3 cellular contexts compared by ENCODE assay signal in genomic region chr5:141077826-141078225, GRCh38.
TF ChIP-seq lines count a peak whose summit lies in the region.

No MANE protein-coding gene starts in this region.

TF ChIP-seq in GM23338, 12 proteins besides CTCF, POLR2A, EP300 and RAD21 (continues in another document):
- TF ChIP-seq, protein P1, sequence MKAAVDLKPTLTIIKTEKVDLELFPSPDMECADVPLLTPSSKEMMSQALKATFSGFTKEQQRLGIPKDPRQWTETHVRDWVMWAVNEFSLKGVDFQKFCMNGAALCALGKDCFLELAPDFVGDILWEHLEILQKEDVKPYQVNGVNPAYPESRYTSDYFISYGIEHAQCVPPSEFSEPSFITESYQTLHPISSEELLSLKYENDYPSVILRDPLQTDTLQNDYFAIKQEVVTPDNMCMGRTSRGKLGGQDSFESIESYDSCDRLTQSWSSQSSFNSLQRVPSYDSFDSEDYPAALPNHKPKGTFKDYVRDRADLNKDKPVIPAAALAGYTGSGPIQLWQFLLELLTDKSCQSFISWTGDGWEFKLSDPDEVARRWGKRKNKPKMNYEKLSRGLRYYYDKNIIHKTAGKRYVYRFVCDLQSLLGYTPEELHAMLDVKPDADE (IDR thresholded peaks at IDR 0.05), result peak; percentile 63; the same call in 1 of the 2 replicates
- no peak for TF ChIP-seq STAT1 (IDR thresholded peaks at IDR 0.05; ENCODE audit: unreplicated experiment)
- TF ChIP-seq CREB1 (CRISPR knock-in tag; IDR thresholded peaks at IDR 0.05; ENCODE audit: low read depth), result no peak
- no peak for TF ChIP-seq ZNF331 (CRISPR knock-in tag; IDR thresholded peaks at IDR 0.05; ENCODE audit: low read depth)
- TF ChIP-seq, protein P2, sequence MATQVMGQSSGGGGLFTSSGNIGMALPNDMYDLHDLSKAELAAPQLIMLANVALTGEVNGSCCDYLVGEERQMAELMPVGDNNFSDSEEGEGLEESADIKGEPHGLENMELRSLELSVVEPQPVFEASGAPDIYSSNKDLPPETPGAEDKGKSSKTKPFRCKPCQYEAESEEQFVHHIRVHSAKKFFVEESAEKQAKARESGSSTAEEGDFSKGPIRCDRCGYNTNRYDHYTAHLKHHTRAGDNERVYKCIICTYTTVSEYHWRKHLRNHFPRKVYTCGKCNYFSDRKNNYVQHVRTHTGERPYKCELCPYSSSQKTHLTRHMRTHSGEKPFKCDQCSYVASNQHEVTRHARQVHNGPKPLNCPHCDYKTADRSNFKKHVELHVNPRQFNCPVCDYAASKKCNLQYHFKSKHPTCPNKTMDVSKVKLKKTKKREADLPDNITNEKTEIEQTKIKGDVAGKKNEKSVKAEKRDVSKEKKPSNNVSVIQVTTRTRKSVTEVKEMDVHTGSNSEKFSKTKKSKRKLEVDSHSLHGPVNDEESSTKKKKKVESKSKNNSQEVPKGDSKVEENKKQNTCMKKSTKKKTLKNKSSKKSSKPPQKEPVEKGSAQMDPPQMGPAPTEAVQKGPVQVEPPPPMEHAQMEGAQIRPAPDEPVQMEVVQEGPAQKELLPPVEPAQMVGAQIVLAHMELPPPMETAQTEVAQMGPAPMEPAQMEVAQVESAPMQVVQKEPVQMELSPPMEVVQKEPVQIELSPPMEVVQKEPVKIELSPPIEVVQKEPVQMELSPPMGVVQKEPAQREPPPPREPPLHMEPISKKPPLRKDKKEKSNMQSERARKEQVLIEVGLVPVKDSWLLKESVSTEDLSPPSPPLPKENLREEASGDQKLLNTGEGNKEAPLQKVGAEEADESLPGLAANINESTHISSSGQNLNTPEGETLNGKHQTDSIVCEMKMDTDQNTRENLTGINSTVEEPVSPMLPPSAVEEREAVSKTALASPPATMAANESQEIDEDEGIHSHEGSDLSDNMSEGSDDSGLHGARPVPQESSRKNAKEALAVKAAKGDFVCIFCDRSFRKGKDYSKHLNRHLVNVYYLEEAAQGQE (IDR thresholded peaks at IDR 0.05; ENCODE audit: unreplicated experiment), result no peak

TF ChIP-seq in WTC11, 78 proteins besides CTCF, POLR2A, EP300 and RAD21 (continues in another document):
- TF ChIP-seq, protein P3, sequence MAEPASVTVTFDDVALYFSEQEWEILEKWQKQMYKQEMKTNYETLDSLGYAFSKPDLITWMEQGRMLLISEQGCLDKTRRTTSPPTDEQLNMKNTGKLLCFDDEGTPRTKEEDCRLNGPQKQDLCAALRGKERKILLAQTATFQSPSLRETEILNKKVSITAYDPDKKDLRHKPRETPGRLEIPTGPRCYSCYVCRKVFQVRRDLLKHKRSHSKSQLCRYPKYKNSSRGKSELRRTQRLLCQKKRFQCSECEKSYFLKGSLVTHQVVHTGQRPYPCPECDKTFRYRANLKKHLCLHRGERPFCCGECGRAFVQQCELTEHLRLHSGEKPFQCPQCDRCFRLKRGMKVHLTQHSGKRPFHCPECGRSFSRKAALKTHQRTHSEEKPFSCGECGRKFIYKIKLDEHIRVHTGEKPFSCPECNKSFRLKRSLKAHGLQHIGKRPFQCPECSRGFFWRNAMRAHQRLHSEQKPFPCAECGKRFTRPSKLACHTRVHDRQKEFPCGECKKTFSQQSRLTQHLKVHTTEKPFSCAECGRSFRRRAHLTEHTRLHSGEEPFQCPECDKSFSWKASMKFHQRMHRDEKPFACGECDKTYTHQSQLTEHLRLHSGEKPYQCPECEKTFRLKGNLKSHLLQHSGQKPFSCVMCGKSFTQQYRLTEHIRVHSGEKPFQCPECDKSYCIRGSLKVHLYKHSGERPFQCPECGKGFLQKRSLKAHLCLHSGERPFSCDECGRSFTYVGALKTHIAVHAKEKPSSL (CRISPR knock-in tag; conservative IDR thresholded peaks at IDR 0.05), result no peak
- TF ChIP-seq, protein P4, sequence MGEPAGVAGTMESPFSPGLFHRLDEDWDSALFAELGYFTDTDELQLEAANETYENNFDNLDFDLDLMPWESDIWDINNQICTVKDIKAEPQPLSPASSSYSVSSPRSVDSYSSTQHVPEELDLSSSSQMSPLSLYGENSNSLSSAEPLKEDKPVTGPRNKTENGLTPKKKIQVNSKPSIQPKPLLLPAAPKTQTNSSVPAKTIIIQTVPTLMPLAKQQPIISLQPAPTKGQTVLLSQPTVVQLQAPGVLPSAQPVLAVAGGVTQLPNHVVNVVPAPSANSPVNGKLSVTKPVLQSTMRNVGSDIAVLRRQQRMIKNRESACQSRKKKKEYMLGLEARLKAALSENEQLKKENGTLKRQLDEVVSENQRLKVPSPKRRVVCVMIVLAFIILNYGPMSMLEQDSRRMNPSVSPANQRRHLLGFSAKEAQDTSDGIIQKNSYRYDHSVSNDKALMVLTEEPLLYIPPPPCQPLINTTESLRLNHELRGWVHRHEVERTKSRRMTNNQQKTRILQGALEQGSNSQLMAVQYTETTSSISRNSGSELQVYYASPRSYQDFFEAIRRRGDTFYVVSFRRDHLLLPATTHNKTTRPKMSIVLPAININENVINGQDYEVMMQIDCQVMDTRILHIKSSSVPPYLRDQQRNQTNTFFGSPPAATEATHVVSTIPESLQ (CRISPR knock-in tag; IDR thresholded peaks at IDR 0.05), result no peak
- no peak for TF ChIP-seq ZNF512 (CRISPR knock-in tag; IDR thresholded peaks at IDR 0.05; ENCODE audit: borderline replicate concordance)
- no peak for TF ChIP-seq FOXJ3 (CRISPR knock-in tag; IDR thresholded peaks at IDR 0.05; ENCODE audit: borderline replicate concordance)
- TF ChIP-seq, protein P5, sequence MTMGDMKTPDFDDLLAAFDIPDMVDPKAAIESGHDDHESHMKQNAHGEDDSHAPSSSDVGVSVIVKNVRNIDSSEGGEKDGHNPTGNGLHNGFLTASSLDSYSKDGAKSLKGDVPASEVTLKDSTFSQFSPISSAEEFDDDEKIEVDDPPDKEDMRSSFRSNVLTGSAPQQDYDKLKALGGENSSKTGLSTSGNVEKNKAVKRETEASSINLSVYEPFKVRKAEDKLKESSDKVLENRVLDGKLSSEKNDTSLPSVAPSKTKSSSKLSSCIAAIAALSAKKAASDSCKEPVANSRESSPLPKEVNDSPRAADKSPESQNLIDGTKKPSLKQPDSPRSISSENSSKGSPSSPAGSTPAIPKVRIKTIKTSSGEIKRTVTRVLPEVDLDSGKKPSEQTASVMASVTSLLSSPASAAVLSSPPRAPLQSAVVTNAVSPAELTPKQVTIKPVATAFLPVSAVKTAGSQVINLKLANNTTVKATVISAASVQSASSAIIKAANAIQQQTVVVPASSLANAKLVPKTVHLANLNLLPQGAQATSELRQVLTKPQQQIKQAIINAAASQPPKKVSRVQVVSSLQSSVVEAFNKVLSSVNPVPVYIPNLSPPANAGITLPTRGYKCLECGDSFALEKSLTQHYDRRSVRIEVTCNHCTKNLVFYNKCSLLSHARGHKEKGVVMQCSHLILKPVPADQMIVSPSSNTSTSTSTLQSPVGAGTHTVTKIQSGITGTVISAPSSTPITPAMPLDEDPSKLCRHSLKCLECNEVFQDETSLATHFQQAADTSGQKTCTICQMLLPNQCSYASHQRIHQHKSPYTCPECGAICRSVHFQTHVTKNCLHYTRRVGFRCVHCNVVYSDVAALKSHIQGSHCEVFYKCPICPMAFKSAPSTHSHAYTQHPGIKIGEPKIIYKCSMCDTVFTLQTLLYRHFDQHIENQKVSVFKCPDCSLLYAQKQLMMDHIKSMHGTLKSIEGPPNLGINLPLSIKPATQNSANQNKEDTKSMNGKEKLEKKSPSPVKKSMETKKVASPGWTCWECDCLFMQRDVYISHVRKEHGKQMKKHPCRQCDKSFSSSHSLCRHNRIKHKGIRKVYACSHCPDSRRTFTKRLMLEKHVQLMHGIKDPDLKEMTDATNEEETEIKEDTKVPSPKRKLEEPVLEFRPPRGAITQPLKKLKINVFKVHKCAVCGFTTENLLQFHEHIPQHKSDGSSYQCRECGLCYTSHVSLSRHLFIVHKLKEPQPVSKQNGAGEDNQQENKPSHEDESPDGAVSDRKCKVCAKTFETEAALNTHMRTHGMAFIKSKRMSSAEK (CRISPR knock-in tag; IDR thresholded peaks at IDR 0.05; ENCODE audit: borderline replicate concordance), result no peak
- TF ChIP-seq PRRX2 (CRISPR knock-in tag; IDR thresholded peaks at IDR 0.05), result no peak

TF ChIP-seq in SK-N-SH, 30 proteins besides CTCF, POLR2A, EP300 and RAD21:
- TF ChIP-seq TEAD4 (IDR thresholded peaks at IDR 0.05; ENCODE audit: borderline replicate concordance, insufficient read depth), result no peak
TF ChIP-seq in SK-N-SH: peak in this region for 0.
